In the genomic region with DNA sequence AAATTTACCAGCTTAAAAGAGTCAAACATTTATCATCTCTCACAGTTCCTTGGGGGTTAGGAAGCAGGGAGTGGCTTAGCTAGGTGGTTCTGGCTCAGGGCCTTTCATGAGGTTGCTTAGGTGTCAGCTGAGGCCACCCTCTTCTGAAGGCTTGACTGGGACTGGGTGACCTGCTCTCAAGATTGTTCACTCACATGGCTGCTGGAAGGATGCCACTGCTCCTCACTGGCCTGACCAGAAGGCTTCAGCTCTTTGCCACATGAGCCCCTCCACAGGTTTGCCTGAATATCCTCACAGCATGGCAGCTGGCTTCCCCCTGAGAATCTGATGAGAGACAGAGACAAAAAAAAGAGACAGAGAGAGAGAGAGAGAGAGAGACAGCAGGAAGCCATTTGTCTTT, we compare ENCODE assay signal across 26 cellular contexts.
"Had no signal": no experiment of that assay in that cellular context is flagged by ENCODE, and none has a peak within 500 bp of the region (broad histone marks: within the 10 kb centered on the region; RNA-seq: fewer than 3 reads in every experiment).

No MANE protein-coding gene starts in this region.

- H3K4me1 ChIP-seq: left ventricle myocardium inferior, pancreas, prostate gland, sigmoid colon, spleen, tibial nerve, vagina had no signal

- ATAC-seq: mucosa of descending colon; naive thymus-derived CD4-positive, alpha-beta T cell; pancreas; right cardiac atrium; stimulated activated effector memory CD8-positive, alpha-beta T cell treated with anti-CD3 and anti-CD28 coated beads, Interleukin-12 subunit alpha, Interleukin-12 subunit beta, amount 100 ng/mL, for 72 hours had no signal

- H3K27ac Mint-ChIP-seq: memory B cell; naive thymus-derived CD4-positive, alpha-beta T cell; nephron progenitor cell; stimulated activated effector memory CD8-positive, alpha-beta T cell treated with anti-CD3 and anti-CD28 coated beads, Interleukin-12 subunit alpha, Interleukin-12 subunit beta, amount 100 ng/mL, for 72 hours; stimulated activated naive CD8-positive, alpha-beta T cell treated with anti-CD3 and anti-CD28 coated beads, Interleukin-15, Interleukin-2, amounts not matched to agents 100 ng/mL and 50 ng/mL, for 24 hours; type B pancreatic cell had no signal

- H3K27me3 Mint-ChIP-seq: type B pancreatic cell had no signal

- H3K9me3 ChIP-seq: left ventricle myocardium inferior, mucosa of descending colon, pancreas, prostate gland, sigmoid colon, spleen, suprapubic skin, thoracic aorta, tibial nerve, vagina had no signal

- H3K9me3 Mint-ChIP-seq: memory B cell; naive thymus-derived CD4-positive, alpha-beta T cell; nephron progenitor cell; stimulated activated effector memory CD8-positive, alpha-beta T cell treated with anti-CD3 and anti-CD28 coated beads, Interleukin-12 subunit alpha, Interleukin-12 subunit beta, amount 100 ng/mL, for 72 hours; stimulated activated naive CD8-positive, alpha-beta T cell treated with anti-CD3 and anti-CD28 coated beads, Interleukin-15, Interleukin-2, amounts not matched to agents 100 ng/mL and 50 ng/mL, for 24 hours had no signal

- H3K4me3 ChIP-seq: left ventricle myocardium inferior, mucosa of descending colon, pancreas, prostate gland, sigmoid colon, spleen, suprapubic skin, thoracic aorta, tibial nerve, vagina had no signal

- H3K36me3 Mint-ChIP-seq: memory B cell; naive thymus-derived CD4-positive, alpha-beta T cell; stimulated activated effector memory CD8-positive, alpha-beta T cell treated with anti-CD3 and anti-CD28 coated beads, Interleukin-12 subunit alpha, Interleukin-12 subunit beta, amount 100 ng/mL, for 72 hours; type B pancreatic cell had no signal

- H3K27me3 ChIP-seq: pancreas, sigmoid colon, suprapubic skin, tibial nerve, vagina had no signal

- H3K4me3 Mint-ChIP-seq: memory B cell; naive thymus-derived CD4-positive, alpha-beta T cell; nephron progenitor cell; stimulated activated effector memory CD8-positive, alpha-beta T cell treated with anti-CD3 and anti-CD28 coated beads, Interleukin-12 subunit alpha, Interleukin-12 subunit beta, amount 100 ng/mL, for 72 hours; stimulated activated naive CD8-positive, alpha-beta T cell treated with anti-CD3 and anti-CD28 coated beads, Interleukin-15, Interleukin-2, amounts not matched to agents 100 ng/mL and 50 ng/mL, for 24 hours; type B pancreatic cell had no signal

- H3K4me1 Mint-ChIP-seq: memory B cell; naive thymus-derived CD4-positive, alpha-beta T cell; nephron progenitor cell; stimulated activated effector memory CD8-positive, alpha-beta T cell treated with anti-CD3 and anti-CD28 coated beads, Interleukin-12 subunit alpha, Interleukin-12 subunit beta, amount 100 ng/mL, for 72 hours had no signal

- H3K27ac ChIP-seq: left ventricle myocardium inferior, pancreas, prostate gland, sigmoid colon, spleen, suprapubic skin, thoracic aorta, tibial nerve, vagina had no signal

- H3K36me3 ChIP-seq: left ventricle myocardium inferior, pancreas, prostate gland, sigmoid colon, spleen, suprapubic skin, thoracic aorta, tibial nerve, vagina had no signal

- DNase-seq: hypothalamus; islet precursor cell; left ventricle myocardium inferior; midbrain; mucosa of descending colon; naive thymus-derived CD4-positive, alpha-beta T cell; nephron progenitor cell; nucleus accumbens; pancreas; posterior cingulate gyrus; retina; right cardiac atrium; sigmoid colon; small intestine; spleen; stimulated activated CD4-positive, alpha-beta T cell treated with anti-CD3 and anti-CD28 coated beads, Interleukin-4, amount 100 ng/mL, for 24 hours; stimulated activated naive CD4-positive, alpha-beta T cell had no signal
